In genomic region chr7:95502403-95502802, GRCh38 we compare ENCODE assay signal across 32 cellular contexts. TPM values are rescaled to one million over a fixed set of nuclear protein-coding genes. Genes with fewer than 3 reads are reported as not detected.
"Had no signal": no experiment of that assay in that cellular context is flagged by ENCODE, and none has a peak within 500 bp of the region (broad histone marks: within the 10 kb centered on the region; RNA-seq: fewer than 3 reads in every experiment).

No MANE protein-coding gene starts in this region.

- H3K36me3 Mint-ChIP-seq: naive thymus-derived CD4-positive, alpha-beta T cell; stimulated activated effector memory CD8-positive, alpha-beta T cell treated with anti-CD3 and anti-CD28 coated beads, Interleukin-12 subunit alpha, Interleukin-12 subunit beta, amount 100 ng/mL, for 72 hours; type B pancreatic cell had no signal

- H3K4me3 Mint-ChIP-seq: nephron, type B pancreatic cell had no signal

- H3K9me3 ChIP-seq: esophagus muscularis mucosa, gastroesophageal sphincter, heart left ventricle, left lung, psoas muscle, sigmoid colon, stomach, tibial artery had no signal

- H3K36me3 ChIP-seq: esophagus muscularis mucosa, gastroesophageal sphincter, heart left ventricle, left lung, sigmoid colon, stomach, tibial artery had no signal

- ATAC-seq: foreskin keratinocyte; gastroesophageal sphincter; heart left ventricle; left cardiac atrium; left lung; naive thymus-derived CD4-positive, alpha-beta T cell; psoas muscle; right cardiac atrium; stimulated activated effector memory CD8-positive, alpha-beta T cell treated with anti-CD3 and anti-CD28 coated beads, Interleukin-12 subunit alpha, Interleukin-12 subunit beta, amount 100 ng/mL, for 72 hours had no signal

- H3K4me3 ChIP-seq: coronary artery, esophagus muscularis mucosa, gastroesophageal sphincter, heart left ventricle, hepatocyte, left lung, psoas muscle, sigmoid colon, stomach, tibial artery had no signal

- H3K27me3 ChIP-seq: gastroesophageal sphincter, hepatocyte, sigmoid colon, stomach, tibial artery had no signal

- H3K4me2 ChIP-seq: hepatocyte had no signal

- H3K4me1 ChIP-seq: esophagus muscularis mucosa, foreskin keratinocyte, gastroesophageal sphincter, left lung, sigmoid colon, stomach, tibial artery had no signal

- H2AFZ ChIP-seq: hepatocyte had no signal

- H3K79me2 ChIP-seq: hepatocyte had no signal

- H3K27ac ChIP-seq: coronary artery, esophagus muscularis mucosa, foreskin keratinocyte, gastroesophageal sphincter, heart left ventricle, hepatocyte, left lung, sigmoid colon, stomach, tibial artery had no signal

- H3K27ac Mint-ChIP-seq: nephron; stimulated activated effector memory CD8-positive, alpha-beta T cell treated with anti-CD3 and anti-CD28 coated beads, Interleukin-12 subunit alpha, Interleukin-12 subunit beta, amount 100 ng/mL, for 72 hours; type B pancreatic cell had no signal

- H3K9me3 Mint-ChIP-seq: naive thymus-derived CD4-positive, alpha-beta T cell; nephron; stimulated activated effector memory CD8-positive, alpha-beta T cell treated with anti-CD3 and anti-CD28 coated beads, Interleukin-12 subunit alpha, Interleukin-12 subunit beta, amount 100 ng/mL, for 72 hours; type B pancreatic cell had no signal

- DNase-seq: dermis blood vessel endothelial cell; effector memory CD4-positive, alpha-beta T cell; foreskin keratinocyte; heart left ventricle; left cardiac atrium; left lung; mesendoderm; midbrain; naive thymus-derived CD4-positive, alpha-beta T cell; nucleus accumbens; posterior cingulate gyrus; psoas muscle; right cardiac atrium; sigmoid colon; stimulated activated CD4-positive, alpha-beta T cell treated with anti-CD3 and anti-CD28 coated beads, Interleukin-2, amount 100 ng/mL, for 24 hours; stimulated activated CD4-positive, alpha-beta T cell treated with anti-CD3 and anti-CD28 coated beads, Interleukin-4, amount 100 ng/mL, for 24 hours; stimulated activated naive CD4-positive, alpha-beta T cell treated with Interleukin-2 at 50 U/mL for 16 hours; stomach; tibial artery had no signal

RNA-seq across cellular contexts. Expression of gene ASB4, which starts 16.7 kb away (rescaled TPM):
- total RNA-seq: dermis blood vessel endothelial cell; endothelial cell of umbilical vein; fibroblast of lung; foreskin keratinocyte; gastroesophageal sphincter; kidney epithelial cell; lung microvascular endothelial cell; naive thymus-derived CD4-positive, alpha-beta T cell; osteocyte; renal cortical epithelial cell; sigmoid colon had no signal
- polyA plus RNA-seq: endothelial cell of umbilical vein; fibroblast of lung; foreskin keratinocyte; naive thymus-derived CD4-positive, alpha-beta T cell had no signal
